18 cellular contexts compared by ENCODE assay signal in the genomic region with DNA sequence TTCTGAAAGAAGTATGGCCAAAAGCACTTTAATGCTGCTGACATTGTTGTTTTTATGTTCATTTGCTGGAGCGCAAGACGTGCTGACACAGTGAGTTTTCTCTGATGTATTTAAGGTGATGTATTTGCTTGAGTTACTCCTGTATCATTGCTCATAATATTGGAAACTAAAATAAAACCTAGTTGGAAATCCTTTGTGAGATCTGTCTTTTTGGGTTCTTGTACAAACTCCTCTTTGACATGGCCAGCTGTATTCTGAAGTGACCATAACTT. TPM values are rescaled to one million over a fixed set of nuclear protein-coding genes. Genes with fewer than 3 reads are reported as not detected.
DNase-seq lines count a peak whose midpoint lies in the region; ATAC-seq and TF ChIP-seq lines count a peak whose summit lies in the region.
"Had no signal": no experiment of that assay in that cellular context is flagged by ENCODE, and none has a peak within 500 bp of the region (broad histone marks: within the 10 kb centered on the region; RNA-seq: fewer than 3 reads in every experiment).

No MANE protein-coding gene starts in this region.

- no peaks in the 10 kb centered on the region for H3K9me3 Mint-ChIP-seq in activated CD4-positive, alpha-beta T cell treated with anti-CD3 and anti-CD28 coated beads, Interleukin-2, amount 10 ng/mL, durations not matched to agents 24 days and 14 days
- H3K9me3 Mint-ChIP-seq in activated CD4-positive, alpha-beta memory T cell treated with anti-CD3 and anti-CD28 coated beads for 36 hours, result no peaks in the 10 kb centered on the region
- H3K9me3 Mint-ChIP-seq in nephron progenitor cell, result no peaks in the 10 kb centered on the region

- H3K27ac ChIP-seq in BLaER1 (no peak overlapping the region), vagina (no peak overlapping the region)
- H3K27ac ChIP-seq: C4-2B, HL-60 had no signal

- H3K4me1 Mint-ChIP-seq in activated CD4-positive, alpha-beta T cell treated with anti-CD3 and anti-CD28 coated beads, Interleukin-2, amount 10 ng/mL, durations not matched to agents 24 days and 14 days, result peaks cover 36% of the 10 kb centered on the region
- peaks cover 31% of the 10 kb centered on the region for H3K4me1 Mint-ChIP-seq in activated CD4-positive, alpha-beta memory T cell treated with anti-CD3 and anti-CD28 coated beads for 36 hours (ENCODE audit: low read depth)
- peaks cover 17% of the 10 kb centered on the region for H3K4me1 Mint-ChIP-seq in nephron progenitor cell

- H3K4me1 ChIP-seq in BLaER1 (peaks cover 45% of the 10 kb centered on the region), vagina (peaks cover 8% of the 10 kb centered on the region)

- CTCF ChIA-PET in activated CD4-positive, alpha-beta memory T cell treated with anti-CD3 and anti-CD28 coated beads for 36 hours (lab: Charles Lee), result no interaction called here

- ATAC-seq in HG02610 (IDR thresholded peaks at IDR 0.05; ENCODE audit: unreplicated experiment) (no peak), GM18520 (IDR thresholded peaks at IDR 0.05; ENCODE audit: unreplicated experiment) (no peak)

- H3K4me3 ChIP-seq in BLaER1 (no peak overlapping the region), vagina (no peak overlapping the region)
- H3K4me3 ChIP-seq: MG63 had no signal

- TF ChIP-seq CTCF in nephron progenitor cell (IDR thresholded peaks at IDR 0.05), result no peak
- no peak for TF ChIP-seq CTCF in vagina (IDR thresholded peaks at IDR 0.05)

- no peak for TF ChIP-seq POLR2A in vagina (IDR thresholded peaks at IDR 0.05)

- H3K27me3 ChIP-seq in BLaER1 (no peaks in the 10 kb centered on the region), vagina (no peaks in the 10 kb centered on the region)
- H3K27me3 ChIP-seq: MG63 had no signal

- H3K4me2 ChIP-seq in BLaER1, result peak overlapping the region; percentile 77

- peaks cover 48% of the 10 kb centered on the region for H3K36me3 Mint-ChIP-seq in activated CD4-positive, alpha-beta T cell treated with anti-CD3 and anti-CD28 coated beads, Interleukin-2, amount 10 ng/mL, durations not matched to agents 24 days and 14 days (ENCODE audit: low read depth)
- peaks cover 34% of the 10 kb centered on the region for H3K36me3 Mint-ChIP-seq in activated CD4-positive, alpha-beta memory T cell treated with anti-CD3 and anti-CD28 coated beads for 36 hours
- peaks cover 45% of the 10 kb centered on the region for H3K36me3 Mint-ChIP-seq in nephron progenitor cell (ENCODE audit: low read depth)

- H3K9ac ChIP-seq in BLaER1, result no peak overlapping the region

- no peaks in the 10 kb centered on the region for H3K27me3 Mint-ChIP-seq in activated CD4-positive, alpha-beta T cell treated with anti-CD3 and anti-CD28 coated beads, Interleukin-2, amount 10 ng/mL, durations not matched to agents 24 days and 14 days
- no peaks in the 10 kb centered on the region for H3K27me3 Mint-ChIP-seq in activated CD4-positive, alpha-beta memory T cell treated with anti-CD3 and anti-CD28 coated beads for 36 hours
- peaks cover 5% of the 10 kb centered on the region for H3K27me3 Mint-ChIP-seq in nephron progenitor cell (ENCODE audit: low read depth, poor library complexity)

- peaks cover 5% of the 10 kb centered on the region; the same call in 1 of the 2 replicates for H3K9me3 ChIP-seq in BLaER1
- H3K9me3 ChIP-seq in vagina, result no peaks in the 10 kb centered on the region
- H3K9me3 ChIP-seq: MG63 had no signal

- POLR2A ChIA-PET in activated CD4-positive, alpha-beta memory T cell treated with anti-CD3 and anti-CD28 coated beads for 36 hours (lab: Charles Lee), result interaction anchor here (0.6 to 1.9 kb wide), 3 partner anchors 104 to 238 kb away, joined by 3 to 6 read pairs (median 5); no protein-coding TSS in a partner anchor

- peak overlapping the region; percentile 37 for H3K4me3 Mint-ChIP-seq in activated CD4-positive, alpha-beta T cell treated with anti-CD3 and anti-CD28 coated beads, Interleukin-2, amount 10 ng/mL, durations not matched to agents 24 days and 14 days
- no peak overlapping the region for H3K4me3 Mint-ChIP-seq in activated CD4-positive, alpha-beta memory T cell treated with anti-CD3 and anti-CD28 coated beads for 36 hours
- no peak overlapping the region for H3K4me3 Mint-ChIP-seq in nephron progenitor cell

- DNase-seq in activated CD4-positive, alpha-beta T cell treated with anti-CD3 and anti-CD28 coated beads, Interleukin-2, amount 10 ng/mL, durations not matched to agents 24 days and 14 days, result no peak
- no peak for DNase-seq in activated CD4-positive, alpha-beta T cell treated with anti-CD3 and anti-CD28 coated beads, Interleukin-2, amount 50 U/mL, for 1 hour
- DNase-seq in activated CD4-positive, alpha-beta memory T cell treated with anti-CD3 and anti-CD28 coated beads for 36 hours, result no peak
- DNase-seq in nephron progenitor cell (no peak), vagina (ENCODE audit: extremely low spot score in 2 of 2) (no peak)
- DNase-seq: ACHN; activated effector memory CD4-positive, alpha-beta T cell treated with Interleukin-2 at 50 U/mL for 16 hours; cerebellar nuclear complex; left ventricle myocardium superior; MG63; NCI-H1436 treated with DMSO at 0.1 percent for 48 hours; NCI-H526 treated with DMSO at 0.1 percent for 48 hours; RPMI8226 had no signal

- intact Hi-C loops in activated CD4-positive, alpha-beta T cell treated with anti-CD3 and anti-CD28 coated beads, Interleukin-2, amount 10 ng/mL, durations not matched to agents 24 days and 14 days (cut with micrococcal nuclease), result no loop called here
- intact Hi-C loops in activated CD4-positive, alpha-beta memory T cell treated with anti-CD3 and anti-CD28 coated beads for 36 hours (cut with micrococcal nuclease), result no loop called here
- intact Hi-C loops in vagina (cut with DNase I), result no loop called here

- no peaks in the 10 kb centered on the region for H4K20me1 ChIP-seq in BLaER1

- H3K36me3 ChIP-seq in BLaER1, result peaks cover 47% of the 10 kb centered on the region
- H3K36me3 ChIP-seq in vagina, result peaks cover 0 to 37% of the 10 kb centered on the region in 2 donors

- peak overlapping the region; percentile 88 for H3K27ac Mint-ChIP-seq in activated CD4-positive, alpha-beta T cell treated with anti-CD3 and anti-CD28 coated beads, Interleukin-2, amount 10 ng/mL, durations not matched to agents 24 days and 14 days
- H3K27ac Mint-ChIP-seq in activated CD4-positive, alpha-beta memory T cell treated with anti-CD3 and anti-CD28 coated beads for 36 hours, result peak overlapping the region; percentile 90
- H3K27ac Mint-ChIP-seq in nephron progenitor cell, result peak overlapping the region; percentile 82

RNA-seq across cellular contexts. Expression of a gene that starts 6.0 kb away (rescaled TPM):
- total RNA-seq in activated CD4-positive, alpha-beta T cell treated with anti-CD3 and anti-CD28 coated beads, Interleukin-2, amount 10 ng/mL, durations not matched to agents 24 days and 14 days, result 68.9 and 73.9 TPM in 2 replicates
- 10 to 100 TPM; 46.1 to 47.9 TPM for total RNA-seq in activated CD4-positive, alpha-beta memory T cell treated with anti-CD3 and anti-CD28 coated beads for 36 hours
- total RNA-seq in vagina, result 34.6 TPM

RNA-seq across cellular contexts. Expression of a gene that starts 33.0 kb away (rescaled TPM):
- total RNA-seq in activated CD4-positive, alpha-beta T cell treated with anti-CD3 and anti-CD28 coated beads, Interleukin-2, amount 10 ng/mL, durations not matched to agents 24 days and 14 days, result 84.6 and 88.7 TPM in 2 replicates
- 10 to 100 TPM; 52.0 to 58.1 TPM for total RNA-seq in activated CD4-positive, alpha-beta memory T cell treated with anti-CD3 and anti-CD28 coated beads for 36 hours
- total RNA-seq in vagina, result 61.6 TPM

RNA-seq across cellular contexts. Expression of a gene that starts 49.9 kb away (rescaled TPM):
- 33.2 and 35.1 TPM in 2 replicates for total RNA-seq in activated CD4-positive, alpha-beta T cell treated with anti-CD3 and anti-CD28 coated beads, Interleukin-2, amount 10 ng/mL, durations not matched to agents 24 days and 14 days
- total RNA-seq in activated CD4-positive, alpha-beta memory T cell treated with anti-CD3 and anti-CD28 coated beads for 36 hours, result 10 to 100 TPM; 31.1 to 33.2 TPM
- total RNA-seq in vagina, result 1.2 TPM

Comparison
In these comparisons a context has a peak if more than half of its experiments do, and no peak if none do; other contexts are left out.
1. RNA of a gene that starts 49.9 kb away (total RNA-seq): 33.2 to 35.1 TPM in activated CD4-positive, alpha-beta T cell treated with anti-CD3 and anti-CD28 coated beads, Interleukin-2, amount 10 ng/mL, durations not matched to agents 24 days and 14 days and 31.1 to 33.2 TPM in activated CD4-positive, alpha-beta memory T cell treated with anti-CD3 and anti-CD28 coated beads for 36 hours; 1.2 TPM in vagina (single experiment); every median in the first group is over 10 times any median in the second.
2. Peak in every context shown above with its lines, with median percentiles within 50 percentile points of each other: H3K27ac Mint-ChIP-seq.